In the genomic region with DNA sequence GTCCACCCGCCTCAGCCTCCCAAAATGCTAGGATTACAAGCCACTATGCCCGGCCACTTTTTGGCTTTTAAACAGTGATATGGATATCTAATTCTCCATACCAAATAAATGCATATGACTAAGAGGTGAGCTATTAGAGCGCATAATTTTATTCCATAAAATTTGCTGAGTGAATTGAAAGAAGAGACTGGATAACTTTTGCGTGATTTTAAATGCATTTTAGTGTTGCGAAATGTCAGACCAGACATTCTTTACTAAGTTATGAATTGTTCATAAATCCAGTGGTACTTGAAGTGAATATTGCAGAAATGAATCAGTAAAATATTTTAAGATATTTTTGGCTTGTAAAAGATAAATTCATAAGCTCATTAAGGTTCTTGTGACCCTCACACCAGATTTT, we compare ENCODE assay signal across 1 cellular context.
A peak's percentile ranks its signal among the peaks of the same experiment; 100 is the strongest.
TF ChIP-seq lines count a peak whose summit lies in the region.

No MANE protein-coding gene starts in this region.

TF ChIP-seq in HepG2, 621 proteins besides CTCF, POLR2A, EP300 and RAD21:
- TF ChIP-seq CEBPB (IDR thresholded peaks at IDR 0.05; ENCODE audit: borderline replicate concordance, low read depth, low read length) (peak; percentile 59; the same call in 1 of the 2 replicates), ZNF709 (CRISPR knock-in tag; IDR thresholded peaks at IDR 0.05) (no peak)
